Comparison of ENCODE assay signal across 22 cellular contexts in genomic region chr15:96701443-96701842, GRCh38.
DNase-seq lines count a peak whose midpoint lies in the region; ATAC-seq and TF ChIP-seq lines count a peak whose summit lies in the region.
"Had no signal": no experiment of that assay in that cellular context is flagged by ENCODE, and none has a peak within 500 bp of the region (broad histone marks: within the 10 kb centered on the region; RNA-seq: fewer than 3 reads in every experiment).

No MANE protein-coding gene starts in this region.

- H3K4me3 Mint-ChIP-seq in mesothelial cell of epicardium = no peak overlapping the region
- H3K4me3 Mint-ChIP-seq: activated CD4-positive, alpha-beta T cell treated with anti-CD3 and anti-CD28 coated beads, Interleukin-2, amount 10 ng/mL, durations not matched to agents 7 days and 5 days; activated naive CD8-positive, alpha-beta T cell treated with anti-CD3 and anti-CD28 coated beads for 36 hours; T-helper 1 cell treated with Interleukin-12 subunit alpha and Interleukin-12 subunit beta and Interleukin-4 antibody, amounts not matched to agents 30 μg/mL and 1 μg/mL, for 36 hours had no signal

- no peak for DNase-seq in left ventricle myocardium inferior
- DNase-seq in Right ventricle myocardium superior = no peak
- DNase-seq in RWPE2 (ENCODE audit: low spot score) = no peak
- no peak for DNase-seq in hepatocyte (ENCODE audit: low spot score)
- DNase-seq in NCI-H774 (lab: John Stamatoyannopoulos, UW) = no peak
- no peak for DNase-seq in mesothelial cell of epicardium (ENCODE audit: low spot score in 2 of 2, unreplicated experiment in 2 of 2)
- no peak for DNase-seq in osteoblast (ENCODE audit: insufficient read length, low spot score, missing footprints)
- DNase-seq: ACHN; activated CD4-positive, alpha-beta T cell treated with anti-CD3 and anti-CD28 coated beads, Interleukin-2, amount 10 ng/mL, durations not matched to agents 7 days and 5 days; activated CD8-positive, alpha-beta memory T cell treated with anti-CD3 and anti-CD28 coated beads, Interleukin-2, amount 50 U/mL, for 48 hours; activated naive CD8-positive, alpha-beta T cell treated with anti-CD3 and anti-CD28 coated beads for 36 hours; Calu3; cerebellar nuclear complex; mesenchymal stem cell; NCI-H2171; NCI-H748 treated with DMSO at 0.1 percent for 48 hours; pancreas; trophoblast cell had no signal

- H3K36me3 ChIP-seq in left ventricle myocardium inferior (no peaks in the 10 kb centered on the region), RWPE2 (ENCODE audit: low read depth) (no peaks in the 10 kb centered on the region), hepatocyte (replicated peaks; ENCODE audit: insufficient read depth, low read depth) (no peaks in the 10 kb centered on the region), osteoblast (ENCODE audit: insufficient read depth, low read length) (no peaks in the 10 kb centered on the region)
- H3K36me3 ChIP-seq: BLaER1 treated with 17β-estradiol and CSF1 and Interleukin-3, amounts not matched to agents 10 nM and 100 nM; pancreas had no signal

- ATAC-seq in Right ventricle myocardium superior (ENCODE audit: poor library complexity) (no peak), RWPE2 (ENCODE audit: low read depth) (no peak), GM19452 (IDR thresholded peaks at IDR 0.05; ENCODE audit: unreplicated experiment) (no peak)
- ATAC-seq: pancreas, sciatic nerve had no signal

- H3K27ac Mint-ChIP-seq in mesothelial cell of epicardium = no peak overlapping the region
- H3K27ac Mint-ChIP-seq: activated CD4-positive, alpha-beta T cell treated with anti-CD3 and anti-CD28 coated beads, Interleukin-2, amount 10 ng/mL, durations not matched to agents 7 days and 5 days; activated naive CD8-positive, alpha-beta T cell treated with anti-CD3 and anti-CD28 coated beads for 36 hours; T-helper 1 cell treated with Interleukin-12 subunit alpha and Interleukin-12 subunit beta and Interleukin-4 antibody, amounts not matched to agents 30 μg/mL and 1 μg/mL, for 36 hours had no signal

- peak; percentile 13 for TF ChIP-seq CTCF in left ventricle myocardium inferior (IDR thresholded peaks at IDR 0.05; ENCODE audit: borderline replicate concordance)
- TF ChIP-seq CTCF in RWPE2 (IDR thresholded peaks at IDR 0.05; ENCODE audit: poor library complexity, severe bottlenecking) = peak; percentile 34
- peak; percentile 24 for TF ChIP-seq CTCF in hepatocyte (IDR thresholded peaks at IDR 0.05; ENCODE audit: poor library complexity)
- no peak for TF ChIP-seq CTCF in mesothelial cell of epicardium (IDR thresholded peaks at IDR 0.05; ENCODE audit: unreplicated experiment)
- TF ChIP-seq CTCF in osteoblast (IDR thresholded peaks at IDR 0.05; ENCODE audit: extremely low read depth, low read depth, low read length) = no peak

- no peaks in the 10 kb centered on the region for H3K4me1 ChIP-seq in left ventricle myocardium inferior
- H3K4me1 ChIP-seq in RWPE2 (ENCODE audit: insufficient read depth, poor library complexity, severe bottlenecking) = no peaks in the 10 kb centered on the region
- no peaks in the 10 kb centered on the region for H3K4me1 ChIP-seq in hepatocyte (ENCODE audit: insufficient read depth)
- H3K4me1 ChIP-seq in osteoblast (ENCODE audit: insufficient read depth, low read length) = no peaks in the 10 kb centered on the region
- H3K4me1 ChIP-seq: BLaER1 treated with 17β-estradiol and CSF1 and Interleukin-3, amounts not matched to agents 10 nM and 100 nM; pancreas had no signal

- H3K9me3 ChIP-seq in left ventricle myocardium inferior (replicated peaks) (no peaks in the 10 kb centered on the region), RWPE2 (ENCODE audit: severe bottlenecking) (no peaks in the 10 kb centered on the region), hepatocyte (ENCODE audit: low read depth) (no peaks in the 10 kb centered on the region), osteoblast (ENCODE audit: low read depth, low read length) (peaks cover 2% of the 10 kb centered on the region)
- H3K9me3 ChIP-seq: BLaER1 treated with 17β-estradiol and CSF1 and Interleukin-3, amounts not matched to agents 10 nM and 100 nM; pancreas had no signal

- H3K4me3 ChIP-seq in left ventricle myocardium inferior (no peak overlapping the region), RWPE2 (ENCODE audit: severe bottlenecking) (no peak overlapping the region), hepatocyte (no peak overlapping the region), osteoblast (ENCODE audit: insufficient read depth, low read length) (no peak overlapping the region)
- H3K4me3 ChIP-seq: BLaER1 treated with 17β-estradiol and CSF1 and Interleukin-3, amounts not matched to agents 10 nM and 100 nM; pancreas had no signal

- no peaks in the 10 kb centered on the region for H3K79me2 ChIP-seq in hepatocyte
- no peaks in the 10 kb centered on the region for H3K79me2 ChIP-seq in osteoblast (ENCODE audit: insufficient read depth, low read length)

- H2AFZ ChIP-seq in hepatocyte (no peak overlapping the region), osteoblast (ENCODE audit: low read length) (no peak overlapping the region)

- no peaks in the 10 kb centered on the region for H3K27me3 Mint-ChIP-seq in mesothelial cell of epicardium (ENCODE audit: low read depth)
- H3K27me3 Mint-ChIP-seq: activated CD4-positive, alpha-beta T cell treated with anti-CD3 and anti-CD28 coated beads, Interleukin-2, amount 10 ng/mL, durations not matched to agents 7 days and 5 days had no signal

- peaks cover 21% of the 10 kb centered on the region for H3K4me1 Mint-ChIP-seq in mesothelial cell of epicardium
- H3K4me1 Mint-ChIP-seq: activated CD4-positive, alpha-beta T cell treated with anti-CD3 and anti-CD28 coated beads, Interleukin-2, amount 10 ng/mL, durations not matched to agents 7 days and 5 days; activated naive CD8-positive, alpha-beta T cell treated with anti-CD3 and anti-CD28 coated beads for 36 hours had no signal

- H3K9me3 Mint-ChIP-seq in mesothelial cell of epicardium = no peaks in the 10 kb centered on the region
- H3K9me3 Mint-ChIP-seq: activated CD4-positive, alpha-beta T cell treated with anti-CD3 and anti-CD28 coated beads, Interleukin-2, amount 10 ng/mL, durations not matched to agents 7 days and 5 days; activated naive CD8-positive, alpha-beta T cell treated with anti-CD3 and anti-CD28 coated beads for 36 hours; T-helper 1 cell treated with Interleukin-12 subunit alpha and Interleukin-12 subunit beta and Interleukin-4 antibody, amounts not matched to agents 30 μg/mL and 1 μg/mL, for 36 hours had no signal

- no peaks in the 10 kb centered on the region for H4K20me1 ChIP-seq in hepatocyte (ENCODE audit: insufficient read depth, poor library complexity, severe bottlenecking)
- H4K20me1 ChIP-seq in osteoblast (ENCODE audit: insufficient read depth, low read length) = no peaks in the 10 kb centered on the region
- H4K20me1 ChIP-seq: BLaER1 treated with 17β-estradiol and CSF1 and Interleukin-3, amounts not matched to agents 10 nM and 100 nM had no signal

- no peak overlapping the region for H3K27ac ChIP-seq in left ventricle myocardium inferior (replicated peaks)
- no peak overlapping the region for H3K27ac ChIP-seq in RWPE2 (ENCODE audit: poor library complexity, severe bottlenecking)
- no peak overlapping the region for H3K27ac ChIP-seq in hepatocyte
- no peak overlapping the region for H3K27ac ChIP-seq in osteoblast (ENCODE audit: low read depth, low read length)
- H3K27ac ChIP-seq: BLaER1 treated with 17β-estradiol and CSF1 and Interleukin-3, amounts not matched to agents 10 nM and 100 nM; pancreas had no signal

- no peak overlapping the region for H3K4me2 ChIP-seq in hepatocyte
- no peak overlapping the region for H3K4me2 ChIP-seq in osteoblast (ENCODE audit: insufficient read depth, low read length)
- H3K4me2 ChIP-seq: BLaER1 treated with 17β-estradiol and CSF1 and Interleukin-3, amounts not matched to agents 10 nM and 100 nM had no signal

- 92% methylated on average over 2 of the region's 2 CpGs for WGBS in hepatocyte (ENCODE audit: low lambda C conversion rate, missing lambda C conversion rate)

- H3K36me3 Mint-ChIP-seq in mesothelial cell of epicardium = no peaks in the 10 kb centered on the region
- H3K36me3 Mint-ChIP-seq: activated naive CD8-positive, alpha-beta T cell treated with anti-CD3 and anti-CD28 coated beads for 36 hours had no signal

- peaks cover 68% of the 10 kb centered on the region for H3K27me3 ChIP-seq in left ventricle myocardium inferior (ENCODE audit: low read depth)
- H3K27me3 ChIP-seq in RWPE2 (ENCODE audit: insufficient read depth, poor library complexity, severe bottlenecking) = peaks cover 82% of the 10 kb centered on the region
- H3K27me3 ChIP-seq in hepatocyte = no peaks in the 10 kb centered on the region
- no peaks in the 10 kb centered on the region for H3K27me3 ChIP-seq in osteoblast (ENCODE audit: insufficient read depth, low read length)
- H3K27me3 ChIP-seq: BLaER1 treated with 17β-estradiol and CSF1 and Interleukin-3, amounts not matched to agents 10 nM and 100 nM had no signal

- no peaks in the 10 kb centered on the region for H3K9me2 ChIP-seq in hepatocyte (replicated peaks; ENCODE audit: insufficient read depth)

- intact Hi-C loops in left ventricle myocardium inferior (cut with micrococcal nuclease) (no loop called here), Right ventricle myocardium superior (cut with DNase I) (no loop called here)

Comparison
In these comparisons a context has a peak if more than half of its experiments do, and no peak if none do; other contexts are left out.
1. CTCF ChIP-seq: peak in left ventricle myocardium inferior (single experiment), RWPE2 (single experiment) and hepatocyte (single experiment); none in mesothelial cell of epicardium (single experiment) and osteoblast (single experiment).